In the genomic region with DNA sequence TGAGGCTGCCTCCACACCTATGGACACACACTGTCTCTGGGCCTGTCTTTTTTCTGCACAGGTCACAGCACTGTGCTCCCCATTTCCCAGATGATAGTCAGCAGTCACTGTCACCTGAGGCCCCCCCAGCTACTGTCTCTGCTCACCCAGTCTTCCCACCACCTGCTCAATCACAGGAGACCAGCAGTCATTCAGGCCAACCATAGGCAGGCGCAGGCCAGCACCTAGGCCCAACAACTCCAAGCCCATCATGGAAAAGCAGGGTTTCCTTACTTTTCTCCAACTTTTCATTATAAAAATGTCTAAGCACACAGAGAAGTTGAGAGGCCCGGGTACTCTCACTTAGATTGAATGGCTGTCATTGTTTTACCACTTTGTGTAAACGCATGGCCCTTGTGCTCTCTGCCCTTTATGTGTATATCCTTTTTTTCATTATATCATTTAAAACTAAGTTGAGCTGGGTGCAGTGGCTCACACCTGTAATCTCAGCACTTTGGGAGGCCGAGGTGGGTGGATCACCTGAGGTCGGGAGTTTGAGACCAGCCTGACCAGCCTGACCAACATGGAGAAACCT, we compare ENCODE assay signal across 1 cellular context.
TF ChIP-seq lines count a peak whose summit lies in the region.

No MANE protein-coding gene starts in this region.

TF ChIP-seq in GM23338, 12 proteins besides CTCF, POLR2A, EP300 and RAD21 (continued from another document):
- TF ChIP-seq, protein P1, sequence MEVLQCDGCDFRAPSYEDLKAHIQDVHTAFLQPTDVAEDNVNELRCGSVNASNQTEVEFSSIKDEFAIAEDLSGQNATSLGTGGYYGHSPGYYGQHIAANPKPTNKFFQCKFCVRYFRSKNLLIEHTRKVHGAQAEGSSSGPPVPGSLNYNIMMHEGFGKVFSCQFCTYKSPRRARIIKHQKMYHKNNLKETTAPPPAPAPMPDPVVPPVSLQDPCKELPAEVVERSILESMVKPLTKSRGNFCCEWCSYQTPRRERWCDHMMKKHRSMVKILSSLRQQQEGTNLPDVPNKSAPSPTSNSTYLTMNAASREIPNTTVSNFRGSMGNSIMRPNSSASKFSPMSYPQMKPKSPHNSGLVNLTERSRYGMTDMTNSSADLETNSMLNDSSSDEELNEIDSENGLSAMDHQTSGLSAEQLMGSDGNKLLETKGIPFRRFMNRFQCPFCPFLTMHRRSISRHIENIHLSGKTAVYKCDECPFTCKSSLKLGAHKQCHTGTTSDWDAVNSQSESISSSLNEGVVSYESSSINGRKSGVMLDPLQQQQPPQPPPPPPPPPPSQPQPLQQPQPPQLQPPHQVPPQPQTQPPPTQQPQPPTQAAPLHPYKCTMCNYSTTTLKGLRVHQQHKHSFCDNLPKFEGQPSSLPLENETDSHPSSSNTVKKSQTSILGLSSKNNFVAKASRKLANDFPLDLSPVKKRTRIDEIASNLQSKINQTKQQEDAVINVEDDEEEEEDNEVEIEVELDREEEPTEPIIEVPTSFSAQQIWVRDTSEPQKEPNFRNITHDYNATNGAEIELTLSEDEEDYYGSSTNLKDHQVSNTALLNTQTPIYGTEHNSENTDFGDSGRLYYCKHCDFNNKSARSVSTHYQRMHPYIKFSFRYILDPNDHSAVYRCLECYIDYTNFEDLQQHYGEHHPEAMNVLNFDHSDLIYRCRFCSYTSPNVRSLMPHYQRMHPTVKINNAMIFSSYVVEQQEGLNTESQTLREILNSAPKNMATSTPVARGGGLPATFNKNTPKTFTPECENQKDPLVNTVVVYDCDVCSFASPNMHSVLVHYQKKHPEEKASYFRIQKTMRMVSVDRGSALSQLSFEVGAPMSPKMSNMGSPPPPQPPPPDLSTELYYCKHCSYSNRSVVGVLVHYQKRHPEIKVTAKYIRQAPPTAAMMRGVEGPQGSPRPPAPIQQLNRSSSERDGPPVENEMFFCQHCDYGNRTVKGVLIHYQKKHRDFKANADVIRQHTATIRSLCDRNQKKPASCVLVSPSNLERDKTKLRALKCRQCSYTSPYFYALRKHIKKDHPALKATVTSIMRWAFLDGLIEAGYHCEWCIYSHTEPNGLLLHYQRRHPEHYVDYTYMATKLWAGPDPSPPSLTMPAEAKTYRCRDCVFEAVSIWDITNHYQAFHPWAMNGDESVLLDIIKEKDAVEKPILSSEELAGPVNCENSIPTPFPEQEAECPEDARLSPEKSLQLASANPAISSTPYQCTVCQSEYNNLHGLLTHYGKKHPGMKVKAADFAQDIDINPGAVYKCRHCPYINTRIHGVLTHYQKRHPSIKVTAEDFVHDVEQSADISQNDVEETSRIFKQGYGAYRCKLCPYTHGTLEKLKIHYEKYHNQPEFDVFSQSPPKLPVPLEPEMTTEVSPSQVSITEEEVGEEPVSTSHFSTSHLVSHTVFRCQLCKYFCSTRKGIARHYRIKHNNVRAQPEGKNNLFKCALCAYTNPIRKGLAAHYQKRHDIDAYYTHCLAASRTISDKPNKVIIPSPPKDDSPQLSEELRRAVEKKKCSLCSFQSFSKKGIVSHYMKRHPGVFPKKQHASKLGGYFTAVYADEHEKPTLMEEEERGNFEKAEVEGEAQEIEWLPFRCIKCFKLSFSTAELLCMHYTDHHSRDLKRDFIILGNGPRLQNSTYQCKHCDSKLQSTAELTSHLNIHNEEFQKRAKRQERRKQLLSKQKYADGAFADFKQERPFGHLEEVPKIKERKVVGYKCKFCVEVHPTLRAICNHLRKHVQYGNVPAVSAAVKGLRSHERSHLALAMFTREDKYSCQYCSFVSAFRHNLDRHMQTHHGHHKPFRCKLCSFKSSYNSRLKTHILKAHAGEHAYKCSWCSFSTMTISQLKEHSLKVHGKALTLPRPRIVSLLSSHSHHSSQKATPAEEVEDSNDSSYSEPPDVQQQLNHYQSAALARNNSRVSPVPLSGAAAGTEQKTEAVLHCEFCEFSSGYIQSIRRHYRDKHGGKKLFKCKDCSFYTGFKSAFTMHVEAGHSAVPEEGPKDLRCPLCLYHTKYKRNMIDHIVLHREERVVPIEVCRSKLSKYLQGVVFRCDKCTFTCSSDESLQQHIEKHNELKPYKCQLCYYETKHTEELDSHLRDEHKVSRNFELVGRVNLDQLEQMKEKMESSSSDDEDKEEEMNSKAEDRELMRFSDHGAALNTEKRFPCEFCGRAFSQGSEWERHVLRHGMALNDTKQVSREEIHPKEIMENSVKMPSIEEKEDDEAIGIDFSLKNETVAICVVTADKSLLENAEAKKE (CRISPR knock-in tag; IDR thresholded peaks at IDR 0.05), result no peak
- TF ChIP-seq EZH2phosphoT487 (IDR thresholded peaks at IDR 0.05; ENCODE audit: unreplicated experiment) (no peak), POLR2AphosphoS5 (IDR thresholded peaks at IDR 0.05; ENCODE audit: low read depth) (no peak), NANOG (IDR thresholded peaks at IDR 0.05; ENCODE audit: borderline replicate concordance) (no peak), CREB1 (CRISPR knock-in tag; IDR thresholded peaks at IDR 0.05; ENCODE audit: low read depth) (no peak), EZH2 (IDR thresholded peaks at IDR 0.05; ENCODE audit: low read depth, unreplicated experiment) (no peak), JUNB (IDR thresholded peaks at IDR 0.05; ENCODE audit: unreplicated experiment) (no peak), ZNF114 (CRISPR knock-in tag; IDR thresholded peaks at IDR 0.05) (no peak)
- TF ChIP-seq, protein P2, sequence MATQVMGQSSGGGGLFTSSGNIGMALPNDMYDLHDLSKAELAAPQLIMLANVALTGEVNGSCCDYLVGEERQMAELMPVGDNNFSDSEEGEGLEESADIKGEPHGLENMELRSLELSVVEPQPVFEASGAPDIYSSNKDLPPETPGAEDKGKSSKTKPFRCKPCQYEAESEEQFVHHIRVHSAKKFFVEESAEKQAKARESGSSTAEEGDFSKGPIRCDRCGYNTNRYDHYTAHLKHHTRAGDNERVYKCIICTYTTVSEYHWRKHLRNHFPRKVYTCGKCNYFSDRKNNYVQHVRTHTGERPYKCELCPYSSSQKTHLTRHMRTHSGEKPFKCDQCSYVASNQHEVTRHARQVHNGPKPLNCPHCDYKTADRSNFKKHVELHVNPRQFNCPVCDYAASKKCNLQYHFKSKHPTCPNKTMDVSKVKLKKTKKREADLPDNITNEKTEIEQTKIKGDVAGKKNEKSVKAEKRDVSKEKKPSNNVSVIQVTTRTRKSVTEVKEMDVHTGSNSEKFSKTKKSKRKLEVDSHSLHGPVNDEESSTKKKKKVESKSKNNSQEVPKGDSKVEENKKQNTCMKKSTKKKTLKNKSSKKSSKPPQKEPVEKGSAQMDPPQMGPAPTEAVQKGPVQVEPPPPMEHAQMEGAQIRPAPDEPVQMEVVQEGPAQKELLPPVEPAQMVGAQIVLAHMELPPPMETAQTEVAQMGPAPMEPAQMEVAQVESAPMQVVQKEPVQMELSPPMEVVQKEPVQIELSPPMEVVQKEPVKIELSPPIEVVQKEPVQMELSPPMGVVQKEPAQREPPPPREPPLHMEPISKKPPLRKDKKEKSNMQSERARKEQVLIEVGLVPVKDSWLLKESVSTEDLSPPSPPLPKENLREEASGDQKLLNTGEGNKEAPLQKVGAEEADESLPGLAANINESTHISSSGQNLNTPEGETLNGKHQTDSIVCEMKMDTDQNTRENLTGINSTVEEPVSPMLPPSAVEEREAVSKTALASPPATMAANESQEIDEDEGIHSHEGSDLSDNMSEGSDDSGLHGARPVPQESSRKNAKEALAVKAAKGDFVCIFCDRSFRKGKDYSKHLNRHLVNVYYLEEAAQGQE (IDR thresholded peaks at IDR 0.05; ENCODE audit: unreplicated experiment), result no peak
